ENCODE assay signal across 8 cellular contexts in genomic region chr5:79235222-79235577, GRCh38. TPM values are rescaled to one million over a fixed set of nuclear protein-coding genes. Genes with fewer than 3 reads are reported as not detected.
DNase-seq lines count a peak whose midpoint lies in the region; ATAC-seq and TF ChIP-seq lines count a peak whose summit lies in the region.

No MANE protein-coding gene starts in this region.

- H2BK20ac ChIP-seq in IMR-90 (ENCODE audit: low read depth, low read length) = no peak overlapping the region

- peak overlapping the region; percentile 76 for H3K4me3 ChIP-seq in IMR-90 (ENCODE audit: insufficient read depth, low read depth, low read length)
- peak overlapping the region; percentile 76 for H3K4me3 ChIP-seq in brain microvascular endothelial cell (ENCODE audit: low read depth, low read length)
- H3K4me3 ChIP-seq in lower lobe of right lung = peak overlapping the region; percentile 98

- H3K36me3 ChIP-seq in IMR-90 (ENCODE audit: control insufficient read depth, insufficient read depth, low read length) (no peaks in the 10 kb centered on the region), brain microvascular endothelial cell (replicated peaks) (no peaks in the 10 kb centered on the region), lower lobe of right lung (no peaks in the 10 kb centered on the region)

- TF ChIP-seq RAD21 in IMR-90 (IDR thresholded peaks at IDR 0.05; ENCODE audit: low read length) = no peak

- no CpG with 5 or more reads among the region's 2 CpGs for WGBS in IMR-90 (ENCODE audit: extremely low coverage in 2 of 2, insufficient read length in 1 of 2), 2 experiments

- H3K27ac ChIP-seq in IMR-90 (ENCODE audit: insufficient read depth, low read length) (no peak overlapping the region), brain microvascular endothelial cell (no peak overlapping the region), lower lobe of right lung (peak overlapping the region; percentile 89)

- POLR2A ChIA-PET in IMR-90 (lab: Charles Lee; ENCODE audit: unreplicated experiment) = interaction anchor here (0.6 kb wide), 1 partner anchor 269 kb away, joined by 5 read pairs; no protein-coding TSS in a partner anchor

- peak overlapping the region; percentile 56 for H3K9ac ChIP-seq in IMR-90 (ENCODE audit: low read depth, low read length)

- TF ChIP-seq CTCF in IMR-90 (conservative IDR thresholded peaks at IDR 0.05; ENCODE audit: low read depth, low read length) (no peak), brain microvascular endothelial cell (IDR thresholded peaks at IDR 0.05; ENCODE audit: low read depth, low read length, missing control alignments) (no peak), lower lobe of right lung (IDR thresholded peaks at IDR 0.05) (no peak)

- no peaks in the 10 kb centered on the region for H3K9me3 ChIP-seq in IMR-90 (ENCODE audit: control insufficient read depth, insufficient read depth, low read length)
- H3K9me3 ChIP-seq in lower lobe of right lung = no peaks in the 10 kb centered on the region

- H3K14ac ChIP-seq in IMR-90 (replicated peaks; ENCODE audit: low read depth, low read length) = peak overlapping the region; percentile 91; the same call in 1 of the 2 replicates

- no peak overlapping the region for H2AK5ac ChIP-seq in IMR-90 (ENCODE audit: low read depth, low read length)

- no peaks in the 10 kb centered on the region for H3K27me3 ChIP-seq in IMR-90 (ENCODE audit: control insufficient read depth, insufficient read depth, low read length)
- H3K27me3 ChIP-seq in brain microvascular endothelial cell (replicated peaks) = no peaks in the 10 kb centered on the region
- H3K27me3 ChIP-seq in lower lobe of right lung (ENCODE audit: low read depth) = no peaks in the 10 kb centered on the region

- no peaks in the 10 kb centered on the region for H3K36me3 Mint-ChIP-seq in activated CD4-positive, alpha-beta T cell treated with anti-CD3 and anti-CD28 coated beads, Interleukin-2, amount 10 ng/mL, durations not matched to agents 24 days and 14 days (ENCODE audit: low read depth)

- H3K4me1 ChIP-seq in IMR-90 (ENCODE audit: control insufficient read depth, insufficient read depth, low read length) (peaks cover 1% of the 10 kb centered on the region; the same call in 1 of the 2 replicates), lower lobe of right lung (peaks cover 32% of the 10 kb centered on the region)

- no peak overlapping the region for H4K91ac ChIP-seq in IMR-90 (ENCODE audit: insufficient read depth, low read depth, low read length)

- dilution Hi-C loops in IMR-90 (cut with HindIII; ENCODE audit: low sequenced_read_pairs, unreplicated experiment) = no loop called here

- peaks cover 0 to 11% of the 10 kb centered on the region in 2 experiments; a peak in 2 of 4 replicates for H3K79me1 ChIP-seq in IMR-90 (ENCODE audit: low read depth in 1 of 2, low read length in 2 of 2)

- H4K8ac ChIP-seq in IMR-90 (ENCODE audit: low read depth in 2 of 2, low read length in 2 of 2) = peak overlapping the region; percentile 34 to 85; a peak in 2 of 4 replicates

- no peak overlapping the region; the same call in 1 of the 2 replicates for H3K56ac ChIP-seq in IMR-90 (ENCODE audit: extremely low read depth, insufficient read depth, low read length)

- no peak overlapping the region for H2BK5ac ChIP-seq in IMR-90 (ENCODE audit: low read depth, low read length, poor library complexity, severe bottlenecking)

- H4K20me1 ChIP-seq in IMR-90 (ENCODE audit: insufficient read depth, low read length) = peaks cover 9% of the 10 kb centered on the region

- H2BK15ac ChIP-seq in IMR-90 (ENCODE audit: low read depth, low read length) = no peak overlapping the region

- no peak overlapping the region for H3K4ac ChIP-seq in IMR-90 (ENCODE audit: low read depth, low read length)

- no peak overlapping the region for H2AK9ac ChIP-seq in IMR-90 (replicated peaks; ENCODE audit: low read depth, low read length, poor library complexity)

- no peaks in the 10 kb centered on the region for H3K9me3 Mint-ChIP-seq in activated CD4-positive, alpha-beta T cell treated with anti-CD3 and anti-CD28 coated beads, Interleukin-2, amount 10 ng/mL, durations not matched to agents 24 days and 14 days

- H3K9me1 ChIP-seq in IMR-90 (ENCODE audit: insufficient read depth, low read length) = no peaks in the 10 kb centered on the region

- in situ Hi-C loops in IMR-90 (cut with MboI; ENCODE audit: low sequenced_read_pairs) (no loop called here), brain microvascular endothelial cell (cut with HindIII; ENCODE audit: low pct_ligation_motif_present, low sequenced_read_pairs) (no loop called here)

- peaks cover 15% of the 10 kb centered on the region for H3K4me1 Mint-ChIP-seq in activated CD4-positive, alpha-beta T cell treated with anti-CD3 and anti-CD28 coated beads, Interleukin-2, amount 10 ng/mL, durations not matched to agents 24 days and 14 days

- peak overlapping the region; percentile 94 for H3K23ac ChIP-seq in IMR-90 (ENCODE audit: low read depth, low read length)

- H2AFZ ChIP-seq in IMR-90 (replicated peaks; ENCODE audit: low read length, poor library complexity) = no peak overlapping the region

- DNase-seq in activated CD4-positive, alpha-beta T cell treated with anti-CD3 and anti-CD28 coated beads, Interleukin-2, amount 10 ng/mL, durations not matched to agents 24 days and 14 days = no peak
- DNase-seq in activated CD4-positive, alpha-beta T cell treated with anti-CD3 and anti-CD28 coated beads, Interleukin-2, amount 50 U/mL, for 1 hour = no peak
- peak; percentile 40 for DNase-seq in IMR-90
- DNase-seq in brain microvascular endothelial cell = no peak
- DNase-seq in lower lobe of right lung = no peak
- no peak for DNase-seq in NK-92 treated with Interleukin-12 subunit alpha and Interleukin-12 subunit beta, amount 100 ng/mL, for 24 hours (lab: John Stamatoyannopoulos, UW)

- no peak overlapping the region for H4K5ac ChIP-seq in IMR-90 (ENCODE audit: low read depth, low read length)

- no peak for TF ChIP-seq POLR2A in IMR-90 (IDR thresholded peaks at IDR 0.05; ENCODE audit: low read depth, low read length)

- no peak overlapping the region for H3K18ac ChIP-seq in IMR-90 (ENCODE audit: low read depth, low read length)

- peaks cover 3% of the 10 kb centered on the region for H3K27me3 Mint-ChIP-seq in activated CD4-positive, alpha-beta T cell treated with anti-CD3 and anti-CD28 coated beads, Interleukin-2, amount 10 ng/mL, durations not matched to agents 24 days and 14 days

- peak overlapping the region; percentile 92 for H3K4me3 Mint-ChIP-seq in activated CD4-positive, alpha-beta T cell treated with anti-CD3 and anti-CD28 coated beads, Interleukin-2, amount 10 ng/mL, durations not matched to agents 24 days and 14 days

- H2BK120ac ChIP-seq in IMR-90 (ENCODE audit: low read depth, low read length) = no peak overlapping the region

- intact Hi-C loops in activated CD4-positive, alpha-beta T cell treated with anti-CD3 and anti-CD28 coated beads, Interleukin-2, amount 10 ng/mL, durations not matched to agents 24 days and 14 days (cut with micrococcal nuclease) = loop anchor here (2.0 to 10.0 kb wide), 7 partner anchors 250 to 1522 kb away; partner anchors contain the start of genes ARSB, HOMER1, TENT2 and ZFYVE16
- intact Hi-C loops in IMR-90 (cut with micrococcal nuclease) = loop anchor here (2.0 to 10.0 kb wide), 6 partner anchors 82 to 1460 kb away; partner anchors contain the start of gene TBCA
- intact Hi-C loops in lower lobe of right lung (cut with DNase I) = no loop called here

- BruUV-seq in IMR-90 (replicated peaks; lab: Mats Ljungman, UMichigan) = no TSS peak

- peak overlapping the region; percentile 88 for H3K4me2 ChIP-seq in IMR-90 (ENCODE audit: low read depth, low read length)

- peak overlapping the region; percentile 84 for H3K27ac Mint-ChIP-seq in activated CD4-positive, alpha-beta T cell treated with anti-CD3 and anti-CD28 coated beads, Interleukin-2, amount 10 ng/mL, durations not matched to agents 24 days and 14 days

- ATAC-seq in IMR-90 (ENCODE audit: low read depth) (no peak), lower lobe of right lung (peak in 1 of 2 donors; percentile 32), GM21576 (IDR thresholded peaks at IDR 0.05; ENCODE audit: unreplicated experiment) (no peak), GM18519 (IDR thresholded peaks at IDR 0.05; ENCODE audit: low FRiP score, unreplicated experiment) (no peak)

- CTCF ChIA-PET in IMR-90 (lab: Yijun Ruan, JAX) = interaction anchor here (1.0 kb wide), 1 partner anchor 10 kb away, joined by 3 read pairs; no protein-coding TSS in a partner anchor

TF ChIP-seq in IMR-90, 13 proteins besides CTCF, POLR2A, EP300 and RAD21:
- TF ChIP-seq BHLHE40 (IDR thresholded peaks at IDR 0.05; ENCODE audit: low read depth, low read length) = no peak
- TF ChIP-seq MAZ (IDR thresholded peaks at IDR 0.05; ENCODE audit: borderline replicate concordance, low read depth, low read length) = no peak
- peak; percentile 76 for TF ChIP-seq CEBPB (IDR thresholded peaks at IDR 0.05; ENCODE audit: low read depth, low read length)

RNA-seq across cellular contexts. Expression of gene JMY, which starts 0.7 kb away (rescaled TPM):
- total RNA-seq in activated CD4-positive, alpha-beta T cell treated with anti-CD3 and anti-CD28 coated beads, Interleukin-2, amount 10 ng/mL, durations not matched to agents 24 days and 14 days = 4.5 and 5.6 TPM in 2 replicates
- total RNA-seq in IMR-90 (2012; rRNA removed) (3.2 and 5.6 TPM in 2 replicates), lower lobe of right lung (10.6 TPM)
- 1.2 and 1.7 TPM in 2 replicates for polyA plus RNA-seq in IMR-90 (2012; rRNA removed)
- polyA plus RNA-seq in IMR-90 (2012; cell fraction: cytosol; rRNA removed) = 0.58 and 0.61 TPM in 2 replicates
- 0.95 and 4.1 TPM in 2 replicates for polyA plus RNA-seq in IMR-90 (2012; cell fraction: nucleus; rRNA removed; ENCODE audit: low replicate concordance)
